In genomic region chrX:153941331-153942252, GRCh38 we compare ENCODE assay signal across 10 cellular contexts. TPM values are rescaled to one million over a fixed set of nuclear protein-coding genes. Genes with fewer than 3 reads are reported as not detected.
DNase-seq lines count a peak whose midpoint lies in the region; ATAC-seq and TF ChIP-seq lines count a peak whose summit lies in the region.
"Had no signal": no experiment of that assay in that cellular context is flagged by ENCODE, and none has a peak within 500 bp of the region (broad histone marks: within the 10 kb centered on the region; RNA-seq: fewer than 3 reads in every experiment).

No MANE protein-coding gene starts in this region.

- ATAC-seq in heart right ventricle, result peak in 3 of 8 donors; percentile 5 to 50 (median 36)
- no peak for ATAC-seq in Right ventricle myocardium superior (ENCODE audit: poor library complexity)
- no peak for ATAC-seq in upper lobe of right lung
- no peak for ATAC-seq in GM21423 (IDR thresholded peaks at IDR 0.05; ENCODE audit: unreplicated experiment)

- H3K27ac ChIP-seq in heart right ventricle (peak overlapping the region in 6 of 10 donors; percentile 10 to 69 (median 34)), WERI-Rb-1 (peak overlapping the region; percentile 40; the same call in 1 of the 2 replicates), upper lobe of right lung (peak overlapping the region; percentile 11), GM23248 (no peak overlapping the region)

- H3K4me3 ChIP-seq in heart right ventricle, result peak overlapping the region in 3 of 10 donors; percentile 14 to 23 (median 18)
- no peak overlapping the region for H3K4me3 ChIP-seq in WERI-Rb-1 (ENCODE audit: low read depth, low read length)
- H3K4me3 ChIP-seq in upper lobe of right lung, result peak overlapping the region; percentile 8
- H3K4me3 ChIP-seq in GM23248, result no peak overlapping the region

- no peaks in the 10 kb centered on the region for H3K9me2 ChIP-seq in GM23248 (ENCODE audit: insufficient read depth)

- H3K79me2 ChIP-seq in GM23248 (ENCODE audit: insufficient read depth), result no peaks in the 10 kb centered on the region

- no peak overlapping the region for H3K4me2 ChIP-seq in GM23248 (ENCODE audit: unreplicated experiment)

- intact Hi-C loops in heart right ventricle (cut with DNase I) (loop anchor here in 1 of 10 donors (10.0 kb wide), 1 partner anchor 147 kb away; the partner anchor contains the start of genes IDH3G and SSR4), Right ventricle myocardium superior (cut with DNase I) (loop anchor here (10.0 kb wide), 1 partner anchor 147 kb away; the partner anchor contains the start of genes IDH3G and SSR4), upper lobe of right lung (cut with DNase I) (no loop called here)

- H3K36me3 ChIP-seq in heart right ventricle (no peaks in the 10 kb centered on the region), WERI-Rb-1 (peaks cover 7% of the 10 kb centered on the region), upper lobe of right lung (no peaks in the 10 kb centered on the region), GM23248 (ENCODE audit: low read depth) (no peaks in the 10 kb centered on the region)

- TF ChIP-seq CTCF in heart right ventricle (IDR thresholded peaks at IDR 0.05), result no peak
- no peak for TF ChIP-seq CTCF in WERI-Rb-1 (IDR thresholded peaks at IDR 0.05; ENCODE audit: low read depth, low read length)
- no peak for TF ChIP-seq CTCF in upper lobe of right lung (IDR thresholded peaks at IDR 0.05)

- 52 to 60% methylated on average over 21 to 23 of the region's 23 CpGs for WGBS in heart right ventricle, 2 donors
- 69 to 76% methylated on average over 7 to 21 of the region's 23 CpGs for WGBS in GM23248 (ENCODE audit: low coverage in 1 of 2, low lambda C conversion rate in 2 of 2, missing lambda C conversion rate in 2 of 2), 2 experiments

- H3K27me3 ChIP-seq in heart right ventricle (peaks cover 0 to 64% (median 0%) of the 10 kb centered on the region in 7 donors), WERI-Rb-1 (ENCODE audit: insufficient read depth, low read depth, severe bottlenecking) (peaks cover 23% of the 10 kb centered on the region), upper lobe of right lung (no peaks in the 10 kb centered on the region), GM23248 (replicated peaks; ENCODE audit: insufficient read depth) (no peaks in the 10 kb centered on the region)

- no peak overlapping the region for H3K9ac ChIP-seq in GM23248

- DNase-seq in heart right ventricle (no peak), Right ventricle myocardium superior (no peak), WERI-Rb-1 (no peak), left kidney (ENCODE audit: low read depth, low spot score) (peak; percentile 12), upper lobe of right lung (no peak), GM23248 (no peak), T-helper 9 cell (no peak)
- DNase-seq: EL, NCI-H1048 had no signal

- H3F3A ChIP-seq in GM23248 (ENCODE audit: insufficient read depth), result no peaks in the 10 kb centered on the region

- peaks cover 0 to 29% (median 0%) of the 10 kb centered on the region in 9 donors for H3K4me1 ChIP-seq in heart right ventricle
- H3K4me1 ChIP-seq in upper lobe of right lung, result no peaks in the 10 kb centered on the region
- no peaks in the 10 kb centered on the region for H3K4me1 ChIP-seq in GM23248 (ENCODE audit: insufficient read depth)

- H3K9me3 ChIP-seq in heart right ventricle, result no peaks in the 10 kb centered on the region
- H3K9me3 ChIP-seq in WERI-Rb-1 (ENCODE audit: severe bottlenecking), result no peaks in the 10 kb centered on the region
- H3K9me3 ChIP-seq in upper lobe of right lung, result no peaks in the 10 kb centered on the region
- no peaks in the 10 kb centered on the region for H3K9me3 ChIP-seq in GM23248 (ENCODE audit: low read depth)

- H2AFZ ChIP-seq in GM23248, result no peak overlapping the region

- H4K20me1 ChIP-seq in GM23248 (ENCODE audit: insufficient read depth), result no peaks in the 10 kb centered on the region

- in situ Hi-C loops in GM23248 (cut with MboI), result no loop called here

RNA-seq across cellular contexts. Expression of gene RENBP, which starts 2.9 kb away (rescaled TPM):
- total RNA-seq in heart right ventricle (10 to 100 TPM in 4 of 10 donors, 1 to 10 TPM in 6; 7.0 to 17.0 (median 9.6) TPM), Right ventricle myocardium superior (11.1 TPM), upper lobe of right lung (46.4 TPM)
- polyA plus RNA-seq in heart right ventricle (10 to 100 TPM in 1 of 2 donors, 1 to 10 TPM in 1; 6.0 to 16.6 TPM), GM23248 (2016; fragmentation: Nextera tagmentation; extraction: Ambion mirVana) (not detected in 2 replicates)
- total RNA-seq in GM23248 (2014; rRNA removed; shearing (Covaris generic)), result 0.11 TPM in 1 of 2 replicates, not detected in the other

RNA-seq across cellular contexts. Expression of gene NAA10, which starts 6.8 kb away (rescaled TPM):
- 10 to 100 TPM; 46.9 to 88.9 (median 54.5) TPM for total RNA-seq in heart right ventricle
- polyA plus RNA-seq in heart right ventricle, result 100 to 1,000 TPM; 151 to 228 TPM
- 70.4 TPM for total RNA-seq in Right ventricle myocardium superior
- total RNA-seq in upper lobe of right lung, result 84.6 TPM
- 105 and 154 TPM in 2 replicates for total RNA-seq in GM23248 (2014; rRNA removed; shearing (Covaris generic))
- 161 and 166 TPM in 2 replicates for polyA plus RNA-seq in GM23248 (2016; fragmentation: Nextera tagmentation; extraction: Ambion mirVana)

RNA-seq across cellular contexts. Expression of gene ARHGAP4, which starts 15.5 kb away (rescaled TPM):
- total RNA-seq in heart right ventricle (10 to 100 TPM in 4 of 10 donors, 1 to 10 TPM in 6; 5.5 to 25.3 (median 8.2) TPM), Right ventricle myocardium superior (10.3 TPM), upper lobe of right lung (69.8 TPM)
- polyA plus RNA-seq in heart right ventricle (10 to 100 TPM; 19.1 to 65.5 TPM), GM23248 (2016; fragmentation: Nextera tagmentation; extraction: Ambion mirVana) (0.43 and 0.45 TPM in 2 replicates)
- total RNA-seq in GM23248 (2014; rRNA removed; shearing (Covaris generic)), result 2.8 TPM in 1 of 2 replicates, not detected in the other

RNA-seq across cellular contexts. Expression of gene HCFC1, which starts 30.0 kb away (rescaled TPM):
- total RNA-seq in heart right ventricle (10 to 100 TPM; 26.5 to 41.6 (median 31.7) TPM), Right ventricle myocardium superior (24.7 TPM), upper lobe of right lung (47.5 TPM)
- polyA plus RNA-seq in heart right ventricle (10 to 100 TPM; 12.3 to 13.9 TPM), GM23248 (2016; fragmentation: Nextera tagmentation; extraction: Ambion mirVana) (12.5 and 12.6 TPM in 2 replicates)
- total RNA-seq in GM23248 (2014; rRNA removed; shearing (Covaris generic)), result 24.0 and 26.4 TPM in 2 replicates

RNA-seq across cellular contexts. Expression of gene TMEM187, which starts 31.0 kb away (rescaled TPM):
- total RNA-seq in heart right ventricle (10 to 100 TPM in 3 of 10 donors, 1 to 10 TPM in 7; 4.8 to 13.2 (median 8.0) TPM), Right ventricle myocardium superior (7.1 TPM), upper lobe of right lung (9.0 TPM)
- polyA plus RNA-seq in heart right ventricle (1 to 10 TPM; 3.4 to 7.2 TPM), GM23248 (2016; fragmentation: Nextera tagmentation; extraction: Ambion mirVana) (8.5 and 10.0 TPM in 2 replicates)
- 7.6 and 9.9 TPM in 2 replicates for total RNA-seq in GM23248 (2014; rRNA removed; shearing (Covaris generic))
